In genomic region chr2:39436592-39437521, GRCh38 we compare ENCODE assay signal across 8 cellular contexts. TPM values are rescaled to one million over a fixed set of nuclear protein-coding genes. Genes with fewer than 3 reads are reported as not detected.
DNase-seq lines count a peak whose midpoint lies in the region; ATAC-seq and TF ChIP-seq lines count a peak whose summit lies in the region.

Gene MAP4K3 (minus strand): TSS chr2:39437285. CDS start chr2:39436987, 298 bp downstream.

- H3F3A ChIP-seq in GM23248 (ENCODE audit: insufficient read depth), result peaks cover 58% of the 10 kb centered on the region

- POLR2A ChIA-PET in naive thymus-derived CD8-positive, alpha-beta T cell (lab: Charles Lee), result interaction anchor here (1.1 to 1.6 kb wide), 3 partner anchors 9 to 686 kb away, joined by 3 to 5 read pairs (median 3); partner anchors contain the start of gene SRSF7

- in situ Hi-C loops in GM23248 (cut with MboI), result no loop called here

- H3K9me3 ChIP-seq in DND-41 (ENCODE audit: insufficient read depth, low read length, severe bottlenecking) (no peaks in the 10 kb centered on the region), GM23248 (ENCODE audit: low read depth) (no peaks in the 10 kb centered on the region)

- H3K27ac ChIP-seq in DND-41 (ENCODE audit: low read length), result peak within 1 kb of the TSS; percentile 64
- peak within 1 kb of the TSS; percentile 79 for H3K27ac ChIP-seq in GM23248

- H3K9me2 ChIP-seq in GM23248 (ENCODE audit: insufficient read depth), result no peaks in the 10 kb centered on the region

- H3K79me2 ChIP-seq in DND-41 (ENCODE audit: insufficient read depth, low read length), result peaks cover 54% of the 10 kb centered on the region
- peaks cover 63% of the 10 kb centered on the region for H3K79me2 ChIP-seq in GM23248 (ENCODE audit: insufficient read depth)

- H3K36me3 ChIP-seq in DND-41 (ENCODE audit: insufficient read depth, low read length), result peaks cover 4% of the 10 kb centered on the region; the same call in 1 of the 2 replicates
- H3K36me3 ChIP-seq in GM23248 (ENCODE audit: low read depth), result no peaks in the 10 kb centered on the region

- no peaks in the 10 kb centered on the region for H3K36me3 Mint-ChIP-seq in activated T-helper 17 cell treated with anti-CD3 and anti-CD28 coated beads, Interleukin-2, amount 50 U/mL, for 72 hours (ENCODE audit: low read depth)
- no peaks in the 10 kb centered on the region for H3K36me3 Mint-ChIP-seq in naive thymus-derived CD8-positive, alpha-beta T cell
- H3K36me3 Mint-ChIP-seq in stimulated activated naive B cell treated with anti-CD40 and anti-IgM and Interleukin-4, amounts not matched to agents 10 μg/mL and 1 μg/mL and 100 μg/mL, for 72 hours, result peaks cover 8 to 15% of the 10 kb centered on the region in 2 donors

- TF ChIP-seq CTCF in DND-41 (IDR thresholded peaks at IDR 0.05; ENCODE audit: borderline replicate concordance, extremely low read depth, low read length, poor library complexity, severe bottlenecking) (no peak), fibroblast of mammary gland (conservative IDR thresholded peaks at IDR 0.05; ENCODE audit: control insufficient read depth, insufficient read depth, low read depth, low read length) (no peak)

- peaks cover 44% of the 10 kb centered on the region for H3K4me1 ChIP-seq in DND-41 (ENCODE audit: insufficient read depth, low read length)
- peaks cover 58% of the 10 kb centered on the region for H3K4me1 ChIP-seq in GM23248 (ENCODE audit: insufficient read depth)

- 0 to 1% methylated on average over 51 to 91 of the region's 109 CpGs for WGBS in GM23248 (ENCODE audit: low coverage in 1 of 2, low lambda C conversion rate in 2 of 2, missing lambda C conversion rate in 2 of 2), 2 experiments

- peak within 1 kb of the TSS; percentile 96 for H2AFZ ChIP-seq in DND-41 (ENCODE audit: low read depth, low read length)
- H2AFZ ChIP-seq in GM23248, result peak within 1 kb of the TSS; percentile 85

- H3K27me3 ChIP-seq in DND-41 (ENCODE audit: insufficient read depth, low read length, poor library complexity) (no peaks in the 10 kb centered on the region), GM23248 (replicated peaks; ENCODE audit: insufficient read depth) (no peaks in the 10 kb centered on the region)

- H3K4me3 ChIP-seq in DND-41 (ENCODE audit: low read depth in 1 of 2, low read length in 2 of 2) (peak within 1 kb of the TSS; percentile 52 to 92), GM23248 (peak within 1 kb of the TSS; percentile 88), fibroblast of mammary gland (ENCODE audit: control insufficient read depth, low read depth, low read length) (peak within 1 kb of the TSS; percentile 92)

- H3K9ac ChIP-seq in DND-41 (ENCODE audit: low read depth, low read length) (peak within 1 kb of the TSS; percentile 66), GM23248 (peak within 1 kb of the TSS; percentile 92)

- DNase-seq in DND-41 (peak; percentile 94), GM23248 (peak; percentile 95), Kasumi-1 (lab: John Stamatoyannopoulos, UW) (peak; percentile 94 to 95), RPMI8226 (peak; percentile 84), fibroblast of mammary gland (ENCODE audit: low read depth) (peak; percentile 90)
- DNase-seq in naive thymus-derived CD8-positive, alpha-beta T cell, result peak; percentile 39 to 82 (median 60)
- DNase-seq in stimulated activated naive B cell treated with anti-CD40 and anti-IgM and Interleukin-4, amounts not matched to agents 10 μg/mL and 1 μg/mL and 100 μg/mL, for 72 hours, result peak; percentile 79

- no peaks in the 10 kb centered on the region for H3K9me3 Mint-ChIP-seq in activated T-helper 17 cell treated with anti-CD3 and anti-CD28 coated beads, Interleukin-2, amount 50 U/mL, for 72 hours
- H3K9me3 Mint-ChIP-seq in naive thymus-derived CD8-positive, alpha-beta T cell, result peaks cover 0 to 4% (median 0%) of the 10 kb centered on the region in 9 donors
- H3K9me3 Mint-ChIP-seq in stimulated activated naive B cell treated with anti-CD40 and anti-IgM and Interleukin-4, amounts not matched to agents 10 μg/mL and 1 μg/mL and 100 μg/mL, for 72 hours, result no peaks in the 10 kb centered on the region

- H3K4me3 Mint-ChIP-seq in activated T-helper 17 cell treated with anti-CD3 and anti-CD28 coated beads, Interleukin-2, amount 50 U/mL, for 72 hours, result peak within 1 kb of the TSS; percentile 90
- peak within 1 kb of the TSS; percentile 85 to 98 (median 93) for H3K4me3 Mint-ChIP-seq in naive thymus-derived CD8-positive, alpha-beta T cell
- H3K4me3 Mint-ChIP-seq in stimulated activated naive B cell treated with anti-CD40 and anti-IgM and Interleukin-4, amounts not matched to agents 10 μg/mL and 1 μg/mL and 100 μg/mL, for 72 hours, result peak within 1 kb of the TSS; percentile 86 to 94

- peaks cover 36% of the 10 kb centered on the region for H3K4me1 Mint-ChIP-seq in activated T-helper 17 cell treated with anti-CD3 and anti-CD28 coated beads, Interleukin-2, amount 50 U/mL, for 72 hours
- H3K4me1 Mint-ChIP-seq in naive thymus-derived CD8-positive, alpha-beta T cell, result peaks cover 18 to 56% (median 52%) of the 10 kb centered on the region in 4 donors
- H3K4me1 Mint-ChIP-seq in stimulated activated naive B cell treated with anti-CD40 and anti-IgM and Interleukin-4, amounts not matched to agents 10 μg/mL and 1 μg/mL and 100 μg/mL, for 72 hours, result peaks cover 16 to 57% of the 10 kb centered on the region in 2 donors

- peak within 1 kb of the TSS; percentile 94 for H3K4me2 ChIP-seq in DND-41 (ENCODE audit: insufficient read depth, low read length)
- peak within 1 kb of the TSS; percentile 85 for H3K4me2 ChIP-seq in GM23248 (ENCODE audit: unreplicated experiment)

- H3K27me3 Mint-ChIP-seq in activated T-helper 17 cell treated with anti-CD3 and anti-CD28 coated beads, Interleukin-2, amount 50 U/mL, for 72 hours, result no peaks in the 10 kb centered on the region
- H3K27me3 Mint-ChIP-seq in naive thymus-derived CD8-positive, alpha-beta T cell, result no peaks in the 10 kb centered on the region
- H3K27me3 Mint-ChIP-seq in stimulated activated naive B cell treated with anti-CD40 and anti-IgM and Interleukin-4, amounts not matched to agents 10 μg/mL and 1 μg/mL and 100 μg/mL, for 72 hours, result no peaks in the 10 kb centered on the region

- peak within 1 kb of the TSS; percentile 85 for H3K27ac Mint-ChIP-seq in activated T-helper 17 cell treated with anti-CD3 and anti-CD28 coated beads, Interleukin-2, amount 50 U/mL, for 72 hours
- peak within 1 kb of the TSS; percentile 70 to 94 (median 87) for H3K27ac Mint-ChIP-seq in naive thymus-derived CD8-positive, alpha-beta T cell
- peak within 1 kb of the TSS; percentile 95 for H3K27ac Mint-ChIP-seq in stimulated activated naive B cell treated with anti-CD40 and anti-IgM and Interleukin-4, amounts not matched to agents 10 μg/mL and 1 μg/mL and 100 μg/mL, for 72 hours

- ATAC-seq in DND-41 (ENCODE audit: insufficient read depth, low read depth), result peak; percentile 86
- peak; percentile 76 for ATAC-seq in activated T-helper 17 cell treated with anti-CD3 and anti-CD28 coated beads, Interleukin-2, amount 50 U/mL, for 72 hours (replicated peaks)
- peak; percentile 53 to 75 for ATAC-seq in naive thymus-derived CD8-positive, alpha-beta T cell
- peak; percentile 80 to 85 for ATAC-seq in stimulated activated naive B cell treated with anti-CD40 and anti-IgM and Interleukin-4, amounts not matched to agents 10 μg/mL and 1 μg/mL and 100 μg/mL, for 72 hours (replicated peaks)

- H4K20me1 ChIP-seq in DND-41 (ENCODE audit: insufficient read depth, low read length) (peaks cover 16% of the 10 kb centered on the region; the same call in 1 of the 2 replicates), GM23248 (ENCODE audit: insufficient read depth) (peaks cover 17% of the 10 kb centered on the region; the same call in 1 of the 2 replicates)

RNA-seq across cellular contexts. Expression of gene MAP4K3, which starts in this region (rescaled TPM):
- total RNA-seq in GM23248 (2014; rRNA removed; shearing (Covaris generic)), result 32.0 and 44.0 TPM in 2 replicates
- polyA plus RNA-seq in GM23248 (2016; fragmentation: Nextera tagmentation; extraction: Ambion mirVana), result 9.4 and 9.9 TPM in 2 replicates
- 10 to 100 TPM in 1 of 2 donors, 1 to 10 TPM in 1; 8.9 to 11.3 TPM for total RNA-seq in activated T-helper 17 cell treated with anti-CD3 and anti-CD28 coated beads, Interleukin-2, amount 50 U/mL, for 72 hours
- total RNA-seq in naive thymus-derived CD8-positive, alpha-beta T cell, result 10 to 100 TPM; 17.7 to 18.9 TPM
- 1 to 10 TPM; 1.3 to 2.4 (median 2.0) TPM for polyA plus RNA-seq in naive thymus-derived CD8-positive, alpha-beta T cell

Comparison
In these comparisons a context has a peak if more than half of its experiments do, and no peak if none do; other contexts are left out.
1. Peak in every context shown above with its lines: DNase-seq, ATAC-seq, H3K4me3 ChIP-seq and H3K27ac ChIP-seq.